ENCODE assay signal across 10 cellular contexts in genomic region chrX:20317873-20318272, GRCh38.
"Had no signal": no experiment of that assay in that cellular context is flagged by ENCODE, and none has a peak within 500 bp of the region (broad histone marks: within the 10 kb centered on the region; RNA-seq: fewer than 3 reads in every experiment).

No MANE protein-coding gene starts in this region.

- H3K4me1 ChIP-seq: esophagus muscularis mucosa, gastroesophageal sphincter had no signal

- H3K27me3 ChIP-seq: esophagus muscularis mucosa, gastroesophageal sphincter had no signal

- H3K4me3 ChIP-seq: dorsolateral prefrontal cortex, esophagus muscularis mucosa, gastroesophageal sphincter had no signal

- H3K9me3 ChIP-seq: esophagus muscularis mucosa, gastroesophageal sphincter had no signal

- H3K36me3 ChIP-seq: esophagus muscularis mucosa, gastroesophageal sphincter had no signal

- DNase-seq: activated CD4-positive, alpha-beta T cell treated with anti-CD3 and anti-CD28 coated beads for 48 hours; activated naive CD4-positive, alpha-beta T cell treated with anti-CD3 and anti-CD28 coated beads, Interleukin-2, amount 50 U/mL, for 16 hours; activated T-cell treated with anti-CD3 and anti-CD28 coated beads for 4 hours; amniotic stem cell; dorsolateral prefrontal cortex; stimulated activated CD4-positive, alpha-beta T cell treated with anti-CD3 and anti-CD28 coated beads, Interleukin-4, amount 100 ng/mL, for 1 hour; stimulated activated CD8-positive, alpha-beta memory T cell treated with anti-CD3 and anti-CD28 coated beads, Interleukin-4, amount 100 ng/mL, for 48 hours; stimulated activated naive CD8-positive, alpha-beta T cell treated with anti-CD3 and anti-CD28 coated beads, Interleukin-15, Interleukin-2, amounts not matched to agents 100 U/mL and 50 U/mL, for 24 hours had no signal

- ATAC-seq: gastroesophageal sphincter; stimulated activated naive CD8-positive, alpha-beta T cell treated with anti-CD3 and anti-CD28 coated beads, Interleukin-15, Interleukin-2, amounts not matched to agents 100 U/mL and 50 U/mL, for 24 hours had no signal

- H3K27ac ChIP-seq: dorsolateral prefrontal cortex, esophagus muscularis mucosa, gastroesophageal sphincter had no signal
